In genomic region chr11:61828629-61829407, GRCh38 we compare ENCODE assay signal across 8 cellular contexts. TPM values are rescaled to one million over a fixed set of nuclear protein-coding genes. Genes with fewer than 3 reads are reported as not detected.
DNase-seq lines count a peak whose midpoint lies in the region; ATAC-seq and TF ChIP-seq lines count a peak whose summit lies in the region.

No MANE protein-coding gene starts in this region.

- no peak for TF ChIP-seq POLR2A in breast epithelium (IDR thresholded peaks at IDR 0.05)

- ATAC-seq in HG03159 (IDR thresholded peaks at IDR 0.05; ENCODE audit: unreplicated experiment) = peak; percentile 21

- no peaks in the 10 kb centered on the region for H3K27me3 ChIP-seq in breast epithelium
- H3K27me3 ChIP-seq in skeletal muscle tissue (ENCODE audit: control insufficient read depth in 3 of 3, insufficient read depth in 3 of 3, low read length in 3 of 3) = peaks cover 12 to 31% (median 16%) of the 10 kb centered on the region in 3 donors

- H3K9ac ChIP-seq in skeletal muscle tissue (ENCODE audit: low read depth in 1 of 3, low read length in 3 of 3) = peak overlapping the region; percentile 48 to 79 (median 72)

- DNase-seq in NCI-H1436 (lab: John Stamatoyannopoulos, UW) (peak; percentile 51), NCI-H1436 treated with DMSO at 0.1 percent for 48 hours (lab: John Stamatoyannopoulos, UW) (no peak), RWPE1 (ENCODE audit: low spot score) (no peak), breast epithelium (ENCODE audit: low spot score in 2 of 2) (no peak), iPS-NIHi7 (ENCODE audit: extremely low spot score) (peak; percentile 63)
- no peak for DNase-seq in stimulated activated naive CD4-positive, alpha-beta T cell treated with Interleukin-2 at 50 U/mL for 16 hours (lab: John Stamatoyannopoulos, UW)

- H3K4me1 ChIP-seq in breast epithelium (peaks cover 0 to 5% of the 10 kb centered on the region in 2 donors), skeletal muscle tissue (ENCODE audit: control insufficient read depth in 3 of 3, insufficient read depth in 3 of 3, low read length in 3 of 3) (peaks cover 13 to 38% (median 37%) of the 10 kb centered on the region in 3 donors)

- TF ChIP-seq CTCF in RWPE1 (conservative IDR thresholded peaks at IDR 0.05; ENCODE audit: low read depth) = peak; percentile 68
- TF ChIP-seq CTCF in breast epithelium (IDR thresholded peaks at IDR 0.05) = no peak

- CTCF ChIA-PET in RWPE1 (lab: Yijun Ruan, JAX) = interaction anchor here (0.5 to 0.8 kb wide), 5 partner anchors 14 to 253 kb away, joined by 3 to 5 read pairs (median 3); no protein-coding TSS in a partner anchor

- intact Hi-C loops in breast epithelium (cut with DNase I; ENCODE audit: low total_unique reads) = no loop called here

- H3K27ac ChIP-seq in RWPE1 = peak overlapping the region; percentile 91
- H3K27ac ChIP-seq in breast epithelium = peak overlapping the region in 1 of 2 donors; percentile 53
- H3K27ac ChIP-seq in skeletal muscle tissue (ENCODE audit: low read depth, low read length) = peak overlapping the region; percentile 76

- H3K9me3 ChIP-seq in breast epithelium = no peaks in the 10 kb centered on the region
- no peaks in the 10 kb centered on the region for H3K9me3 ChIP-seq in skeletal muscle tissue (ENCODE audit: control insufficient read depth in 3 of 3, low read length in 3 of 3)

- H3K4me3 ChIP-seq in breast epithelium (peak overlapping the region; percentile 56 to 59 (median 56)), skeletal muscle tissue (ENCODE audit: low read length in 3 of 3) (peak overlapping the region; percentile 69 to 79 (median 73))

- POLR2A ChIA-PET in RWPE1 (lab: Yijun Ruan, JAX; ENCODE audit: low non-redundant PET) = interaction anchor here (0.5 kb wide), 1 partner anchor 60 kb away, joined by 3 read pairs; no protein-coding TSS in a partner anchor

- H3K36me3 ChIP-seq in breast epithelium (no peaks in the 10 kb centered on the region), skeletal muscle tissue (ENCODE audit: control insufficient read depth in 3 of 3, insufficient read depth in 3 of 3, low read length in 3 of 3) (peaks cover 0 to 3% (median 0%) of the 10 kb centered on the region in 3 donors)

RNA-seq across cellular contexts. Expression of gene FADS2, which starts 0.7 kb away (rescaled TPM):
- 10 to 100 TPM in 1 of 3 donors, 1 to 10 TPM in 2; 5.6 to 35.8 (median 7.5) TPM for total RNA-seq in breast epithelium
- 41.2 TPM for total RNA-seq in skeletal muscle tissue

RNA-seq across cellular contexts. Expression of gene FADS1, which starts 12.0 kb away (rescaled TPM):
- total RNA-seq in breast epithelium (100 to 1,000 TPM in 1 of 3 donors, 10 to 100 TPM in 1, 1 to 10 TPM in 1; 8.8 to 112 (median 15.1) TPM), skeletal muscle tissue (16.2 TPM)

RNA-seq across cellular contexts. Expression of gene FEN1, which starts 36.1 kb away (rescaled TPM):
- total RNA-seq in breast epithelium (1 to 10 TPM; 5.9 to 9.2 (median 8.5) TPM), skeletal muscle tissue (11.0 TPM)

RNA-seq across cellular contexts. Expression of gene TMEM258, which starts 36.4 kb away (rescaled TPM):
- 10 to 100 TPM; 35.4 to 55.4 (median 35.7) TPM for total RNA-seq in breast epithelium
- 118 TPM for total RNA-seq in skeletal muscle tissue

Comparison
In these comparisons a context has a peak if more than half of its experiments do, and no peak if none do; other contexts are left out.
1. DNase-seq: peak in NCI-H1436 (single experiment) and iPS-NIHi7 (single experiment); none in NCI-H1436 treated with DMSO at 0.1 percent for 48 hours (single experiment), RWPE1 (single experiment), breast epithelium (0 of 2) and stimulated activated naive CD4-positive, alpha-beta T cell treated with Interleukin-2 at 50 U/mL for 16 hours (single experiment).